ENCODE assay signal across 2 cellular contexts in the genomic region with DNA sequence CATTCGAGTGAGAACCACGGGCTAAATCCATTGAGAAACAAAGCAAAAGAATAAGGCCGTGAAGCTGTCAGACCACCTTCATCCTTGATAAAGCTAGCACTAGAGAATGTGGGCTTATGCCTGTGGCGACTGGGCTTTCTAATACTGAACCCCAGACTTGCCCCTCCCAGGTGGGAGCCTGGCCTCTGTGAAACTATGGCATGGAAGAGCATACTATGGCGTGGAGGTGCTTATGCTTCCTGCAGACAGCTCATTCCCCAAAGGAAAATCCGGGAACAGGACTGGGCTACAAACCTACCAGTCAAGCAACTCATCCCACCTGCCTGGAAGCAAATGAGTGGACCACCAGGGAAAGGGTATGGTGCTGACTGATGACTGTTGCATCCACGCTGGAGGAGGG.
TF ChIP-seq lines count a peak whose summit lies in the region.

No MANE protein-coding gene starts in this region.

TF ChIP-seq in GM23338, 12 proteins besides CTCF, POLR2A, EP300 and RAD21 (continued from another document):
- TF ChIP-seq, protein P1, sequence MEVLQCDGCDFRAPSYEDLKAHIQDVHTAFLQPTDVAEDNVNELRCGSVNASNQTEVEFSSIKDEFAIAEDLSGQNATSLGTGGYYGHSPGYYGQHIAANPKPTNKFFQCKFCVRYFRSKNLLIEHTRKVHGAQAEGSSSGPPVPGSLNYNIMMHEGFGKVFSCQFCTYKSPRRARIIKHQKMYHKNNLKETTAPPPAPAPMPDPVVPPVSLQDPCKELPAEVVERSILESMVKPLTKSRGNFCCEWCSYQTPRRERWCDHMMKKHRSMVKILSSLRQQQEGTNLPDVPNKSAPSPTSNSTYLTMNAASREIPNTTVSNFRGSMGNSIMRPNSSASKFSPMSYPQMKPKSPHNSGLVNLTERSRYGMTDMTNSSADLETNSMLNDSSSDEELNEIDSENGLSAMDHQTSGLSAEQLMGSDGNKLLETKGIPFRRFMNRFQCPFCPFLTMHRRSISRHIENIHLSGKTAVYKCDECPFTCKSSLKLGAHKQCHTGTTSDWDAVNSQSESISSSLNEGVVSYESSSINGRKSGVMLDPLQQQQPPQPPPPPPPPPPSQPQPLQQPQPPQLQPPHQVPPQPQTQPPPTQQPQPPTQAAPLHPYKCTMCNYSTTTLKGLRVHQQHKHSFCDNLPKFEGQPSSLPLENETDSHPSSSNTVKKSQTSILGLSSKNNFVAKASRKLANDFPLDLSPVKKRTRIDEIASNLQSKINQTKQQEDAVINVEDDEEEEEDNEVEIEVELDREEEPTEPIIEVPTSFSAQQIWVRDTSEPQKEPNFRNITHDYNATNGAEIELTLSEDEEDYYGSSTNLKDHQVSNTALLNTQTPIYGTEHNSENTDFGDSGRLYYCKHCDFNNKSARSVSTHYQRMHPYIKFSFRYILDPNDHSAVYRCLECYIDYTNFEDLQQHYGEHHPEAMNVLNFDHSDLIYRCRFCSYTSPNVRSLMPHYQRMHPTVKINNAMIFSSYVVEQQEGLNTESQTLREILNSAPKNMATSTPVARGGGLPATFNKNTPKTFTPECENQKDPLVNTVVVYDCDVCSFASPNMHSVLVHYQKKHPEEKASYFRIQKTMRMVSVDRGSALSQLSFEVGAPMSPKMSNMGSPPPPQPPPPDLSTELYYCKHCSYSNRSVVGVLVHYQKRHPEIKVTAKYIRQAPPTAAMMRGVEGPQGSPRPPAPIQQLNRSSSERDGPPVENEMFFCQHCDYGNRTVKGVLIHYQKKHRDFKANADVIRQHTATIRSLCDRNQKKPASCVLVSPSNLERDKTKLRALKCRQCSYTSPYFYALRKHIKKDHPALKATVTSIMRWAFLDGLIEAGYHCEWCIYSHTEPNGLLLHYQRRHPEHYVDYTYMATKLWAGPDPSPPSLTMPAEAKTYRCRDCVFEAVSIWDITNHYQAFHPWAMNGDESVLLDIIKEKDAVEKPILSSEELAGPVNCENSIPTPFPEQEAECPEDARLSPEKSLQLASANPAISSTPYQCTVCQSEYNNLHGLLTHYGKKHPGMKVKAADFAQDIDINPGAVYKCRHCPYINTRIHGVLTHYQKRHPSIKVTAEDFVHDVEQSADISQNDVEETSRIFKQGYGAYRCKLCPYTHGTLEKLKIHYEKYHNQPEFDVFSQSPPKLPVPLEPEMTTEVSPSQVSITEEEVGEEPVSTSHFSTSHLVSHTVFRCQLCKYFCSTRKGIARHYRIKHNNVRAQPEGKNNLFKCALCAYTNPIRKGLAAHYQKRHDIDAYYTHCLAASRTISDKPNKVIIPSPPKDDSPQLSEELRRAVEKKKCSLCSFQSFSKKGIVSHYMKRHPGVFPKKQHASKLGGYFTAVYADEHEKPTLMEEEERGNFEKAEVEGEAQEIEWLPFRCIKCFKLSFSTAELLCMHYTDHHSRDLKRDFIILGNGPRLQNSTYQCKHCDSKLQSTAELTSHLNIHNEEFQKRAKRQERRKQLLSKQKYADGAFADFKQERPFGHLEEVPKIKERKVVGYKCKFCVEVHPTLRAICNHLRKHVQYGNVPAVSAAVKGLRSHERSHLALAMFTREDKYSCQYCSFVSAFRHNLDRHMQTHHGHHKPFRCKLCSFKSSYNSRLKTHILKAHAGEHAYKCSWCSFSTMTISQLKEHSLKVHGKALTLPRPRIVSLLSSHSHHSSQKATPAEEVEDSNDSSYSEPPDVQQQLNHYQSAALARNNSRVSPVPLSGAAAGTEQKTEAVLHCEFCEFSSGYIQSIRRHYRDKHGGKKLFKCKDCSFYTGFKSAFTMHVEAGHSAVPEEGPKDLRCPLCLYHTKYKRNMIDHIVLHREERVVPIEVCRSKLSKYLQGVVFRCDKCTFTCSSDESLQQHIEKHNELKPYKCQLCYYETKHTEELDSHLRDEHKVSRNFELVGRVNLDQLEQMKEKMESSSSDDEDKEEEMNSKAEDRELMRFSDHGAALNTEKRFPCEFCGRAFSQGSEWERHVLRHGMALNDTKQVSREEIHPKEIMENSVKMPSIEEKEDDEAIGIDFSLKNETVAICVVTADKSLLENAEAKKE (CRISPR knock-in tag; IDR thresholded peaks at IDR 0.05) = no peak
- no peak for TF ChIP-seq STAT1 (IDR thresholded peaks at IDR 0.05; ENCODE audit: unreplicated experiment)
- TF ChIP-seq POLR2AphosphoS5 (IDR thresholded peaks at IDR 0.05; ENCODE audit: low read depth) = no peak
- TF ChIP-seq, protein P2, sequence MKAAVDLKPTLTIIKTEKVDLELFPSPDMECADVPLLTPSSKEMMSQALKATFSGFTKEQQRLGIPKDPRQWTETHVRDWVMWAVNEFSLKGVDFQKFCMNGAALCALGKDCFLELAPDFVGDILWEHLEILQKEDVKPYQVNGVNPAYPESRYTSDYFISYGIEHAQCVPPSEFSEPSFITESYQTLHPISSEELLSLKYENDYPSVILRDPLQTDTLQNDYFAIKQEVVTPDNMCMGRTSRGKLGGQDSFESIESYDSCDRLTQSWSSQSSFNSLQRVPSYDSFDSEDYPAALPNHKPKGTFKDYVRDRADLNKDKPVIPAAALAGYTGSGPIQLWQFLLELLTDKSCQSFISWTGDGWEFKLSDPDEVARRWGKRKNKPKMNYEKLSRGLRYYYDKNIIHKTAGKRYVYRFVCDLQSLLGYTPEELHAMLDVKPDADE (IDR thresholded peaks at IDR 0.05) = no peak
- TF ChIP-seq CREB1 (CRISPR knock-in tag; IDR thresholded peaks at IDR 0.05; ENCODE audit: low read depth) = no peak
- TF ChIP-seq NANOG (IDR thresholded peaks at IDR 0.05; ENCODE audit: borderline replicate concordance) = no peak
- no peak for TF ChIP-seq JUNB (IDR thresholded peaks at IDR 0.05; ENCODE audit: unreplicated experiment)
- TF ChIP-seq, protein P3, sequence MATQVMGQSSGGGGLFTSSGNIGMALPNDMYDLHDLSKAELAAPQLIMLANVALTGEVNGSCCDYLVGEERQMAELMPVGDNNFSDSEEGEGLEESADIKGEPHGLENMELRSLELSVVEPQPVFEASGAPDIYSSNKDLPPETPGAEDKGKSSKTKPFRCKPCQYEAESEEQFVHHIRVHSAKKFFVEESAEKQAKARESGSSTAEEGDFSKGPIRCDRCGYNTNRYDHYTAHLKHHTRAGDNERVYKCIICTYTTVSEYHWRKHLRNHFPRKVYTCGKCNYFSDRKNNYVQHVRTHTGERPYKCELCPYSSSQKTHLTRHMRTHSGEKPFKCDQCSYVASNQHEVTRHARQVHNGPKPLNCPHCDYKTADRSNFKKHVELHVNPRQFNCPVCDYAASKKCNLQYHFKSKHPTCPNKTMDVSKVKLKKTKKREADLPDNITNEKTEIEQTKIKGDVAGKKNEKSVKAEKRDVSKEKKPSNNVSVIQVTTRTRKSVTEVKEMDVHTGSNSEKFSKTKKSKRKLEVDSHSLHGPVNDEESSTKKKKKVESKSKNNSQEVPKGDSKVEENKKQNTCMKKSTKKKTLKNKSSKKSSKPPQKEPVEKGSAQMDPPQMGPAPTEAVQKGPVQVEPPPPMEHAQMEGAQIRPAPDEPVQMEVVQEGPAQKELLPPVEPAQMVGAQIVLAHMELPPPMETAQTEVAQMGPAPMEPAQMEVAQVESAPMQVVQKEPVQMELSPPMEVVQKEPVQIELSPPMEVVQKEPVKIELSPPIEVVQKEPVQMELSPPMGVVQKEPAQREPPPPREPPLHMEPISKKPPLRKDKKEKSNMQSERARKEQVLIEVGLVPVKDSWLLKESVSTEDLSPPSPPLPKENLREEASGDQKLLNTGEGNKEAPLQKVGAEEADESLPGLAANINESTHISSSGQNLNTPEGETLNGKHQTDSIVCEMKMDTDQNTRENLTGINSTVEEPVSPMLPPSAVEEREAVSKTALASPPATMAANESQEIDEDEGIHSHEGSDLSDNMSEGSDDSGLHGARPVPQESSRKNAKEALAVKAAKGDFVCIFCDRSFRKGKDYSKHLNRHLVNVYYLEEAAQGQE (IDR thresholded peaks at IDR 0.05; ENCODE audit: unreplicated experiment) = no peak
- no peak for TF ChIP-seq EZH2phosphoT487 (IDR thresholded peaks at IDR 0.05; ENCODE audit: unreplicated experiment)

TF ChIP-seq in WTC11, 78 proteins besides CTCF, POLR2A, EP300 and RAD21:
- TF ChIP-seq, protein P4, sequence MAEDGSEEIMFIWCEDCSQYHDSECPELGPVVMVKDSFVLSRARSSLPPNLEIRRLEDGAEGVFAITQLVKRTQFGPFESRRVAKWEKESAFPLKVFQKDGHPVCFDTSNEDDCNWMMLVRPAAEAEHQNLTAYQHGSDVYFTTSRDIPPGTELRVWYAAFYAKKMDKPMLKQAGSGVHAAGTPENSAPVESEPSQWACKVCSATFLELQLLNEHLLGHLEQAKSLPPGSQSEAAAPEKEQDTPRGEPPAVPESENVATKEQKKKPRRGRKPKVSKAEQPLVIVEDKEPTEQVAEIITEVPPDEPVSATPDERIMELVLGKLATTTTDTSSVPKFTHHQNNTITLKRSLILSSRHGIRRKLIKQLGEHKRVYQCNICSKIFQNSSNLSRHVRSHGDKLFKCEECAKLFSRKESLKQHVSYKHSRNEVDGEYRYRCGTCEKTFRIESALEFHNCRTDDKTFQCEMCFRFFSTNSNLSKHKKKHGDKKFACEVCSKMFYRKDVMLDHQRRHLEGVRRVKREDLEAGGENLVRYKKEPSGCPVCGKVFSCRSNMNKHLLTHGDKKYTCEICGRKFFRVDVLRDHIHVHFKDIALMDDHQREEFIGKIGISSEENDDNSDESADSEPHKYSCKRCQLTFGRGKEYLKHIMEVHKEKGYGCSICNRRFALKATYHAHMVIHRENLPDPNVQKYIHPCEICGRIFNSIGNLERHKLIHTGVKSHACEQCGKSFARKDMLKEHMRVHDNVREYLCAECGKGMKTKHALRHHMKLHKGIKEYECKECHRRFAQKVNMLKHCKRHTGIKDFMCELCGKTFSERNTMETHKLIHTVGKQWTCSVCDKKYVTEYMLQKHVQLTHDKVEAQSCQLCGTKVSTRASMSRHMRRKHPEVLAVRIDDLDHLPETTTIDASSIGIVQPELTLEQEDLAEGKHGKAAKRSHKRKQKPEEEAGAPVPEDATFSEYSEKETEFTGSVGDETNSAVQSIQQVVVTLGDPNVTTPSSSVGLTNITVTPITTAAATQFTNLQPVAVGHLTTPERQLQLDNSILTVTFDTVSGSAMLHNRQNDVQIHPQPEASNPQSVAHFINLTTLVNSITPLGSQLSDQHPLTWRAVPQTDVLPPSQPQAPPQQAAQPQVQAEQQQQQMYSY (CRISPR knock-in tag; IDR thresholded peaks at IDR 0.05) = peak; percentile 86
- TF ChIP-seq, protein P5, sequence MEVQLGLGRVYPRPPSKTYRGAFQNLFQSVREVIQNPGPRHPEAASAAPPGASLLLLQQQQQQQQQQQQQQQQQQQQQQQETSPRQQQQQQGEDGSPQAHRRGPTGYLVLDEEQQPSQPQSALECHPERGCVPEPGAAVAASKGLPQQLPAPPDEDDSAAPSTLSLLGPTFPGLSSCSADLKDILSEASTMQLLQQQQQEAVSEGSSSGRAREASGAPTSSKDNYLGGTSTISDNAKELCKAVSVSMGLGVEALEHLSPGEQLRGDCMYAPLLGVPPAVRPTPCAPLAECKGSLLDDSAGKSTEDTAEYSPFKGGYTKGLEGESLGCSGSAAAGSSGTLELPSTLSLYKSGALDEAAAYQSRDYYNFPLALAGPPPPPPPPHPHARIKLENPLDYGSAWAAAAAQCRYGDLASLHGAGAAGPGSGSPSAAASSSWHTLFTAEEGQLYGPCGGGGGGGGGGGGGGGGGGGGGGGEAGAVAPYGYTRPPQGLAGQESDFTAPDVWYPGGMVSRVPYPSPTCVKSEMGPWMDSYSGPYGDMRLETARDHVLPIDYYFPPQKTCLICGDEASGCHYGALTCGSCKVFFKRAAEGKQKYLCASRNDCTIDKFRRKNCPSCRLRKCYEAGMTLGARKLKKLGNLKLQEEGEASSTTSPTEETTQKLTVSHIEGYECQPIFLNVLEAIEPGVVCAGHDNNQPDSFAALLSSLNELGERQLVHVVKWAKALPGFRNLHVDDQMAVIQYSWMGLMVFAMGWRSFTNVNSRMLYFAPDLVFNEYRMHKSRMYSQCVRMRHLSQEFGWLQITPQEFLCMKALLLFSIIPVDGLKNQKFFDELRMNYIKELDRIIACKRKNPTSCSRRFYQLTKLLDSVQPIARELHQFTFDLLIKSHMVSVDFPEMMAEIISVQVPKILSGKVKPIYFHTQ (CRISPR knock-in tag; IDR thresholded peaks at IDR 0.05) = no peak
- TF ChIP-seq TEAD4 (CRISPR knock-in tag; IDR thresholded peaks at IDR 0.05) (no peak), FOXP1 (CRISPR knock-in tag; IDR thresholded peaks at IDR 0.05; ENCODE audit: borderline replicate concordance) (no peak), ZNF423 (CRISPR knock-in tag; IDR thresholded peaks at IDR 0.05) (no peak), RORB (CRISPR knock-in tag; IDR thresholded peaks at IDR 0.05) (no peak)
